ENCODE assay signal across 3 cellular contexts in genomic region chr2:97014432-97014831, GRCh38. TPM values are rescaled to one million over a fixed set of nuclear protein-coding genes. Genes with fewer than 3 reads are reported as not detected.
"Had no signal": no experiment of that assay in that cellular context is flagged by ENCODE, and none has a peak within 500 bp of the region (broad histone marks: within the 10 kb centered on the region; RNA-seq: fewer than 3 reads in every experiment).

No MANE protein-coding gene starts in this region.

RNA-seq across cellular contexts. Expression of gene FAM178B, which starts 28.1 kb away (rescaled TPM):
- total RNA-seq: GM23248, H4, HFFc6 had no signal
